7 cellular contexts compared by ENCODE assay signal in the genomic region with DNA sequence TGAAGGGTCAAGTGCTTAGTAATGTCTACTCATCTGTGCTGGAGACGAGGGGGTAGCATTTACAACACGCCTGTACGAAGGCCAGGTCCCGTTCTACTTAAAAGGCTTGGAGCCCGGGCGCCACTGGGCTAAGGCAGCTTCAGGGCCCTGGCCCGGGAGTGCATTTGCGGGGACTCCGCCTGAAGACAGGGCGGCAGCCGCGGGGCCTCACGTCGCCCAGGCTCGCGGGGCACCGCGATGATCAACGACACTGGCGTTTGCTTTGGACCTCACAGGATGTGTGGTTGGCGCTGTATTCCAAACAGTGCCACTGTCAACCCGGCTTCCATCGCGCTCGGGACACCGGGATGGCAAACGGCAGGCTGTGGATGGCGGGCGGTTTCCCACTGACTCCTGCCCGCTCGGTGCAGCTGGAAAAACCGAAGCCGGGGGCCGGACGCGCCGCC. TPM values are rescaled to one million over a fixed set of nuclear protein-coding genes. Genes with fewer than 3 reads are reported as not detected.
DNase-seq lines count a peak whose midpoint lies in the region; ATAC-seq and TF ChIP-seq lines count a peak whose summit lies in the region.

No MANE protein-coding gene starts in this region.

- peaks cover 21% of the 10 kb centered on the region for H3K36me3 Mint-ChIP-seq in activated CD8-positive, alpha-beta T cell treated with anti-CD3 and anti-CD28 coated beads for 36 hours (ENCODE audit: low read depth)
- peaks cover 21% of the 10 kb centered on the region for H3K36me3 Mint-ChIP-seq in effector memory CD8-positive, alpha-beta T cell (ENCODE audit: insufficient read depth)

- no peaks in the 10 kb centered on the region for H3K9me3 Mint-ChIP-seq in activated CD8-positive, alpha-beta T cell treated with anti-CD3 and anti-CD28 coated beads for 36 hours
- H3K9me3 Mint-ChIP-seq in effector memory CD8-positive, alpha-beta T cell, result no peaks in the 10 kb centered on the region

- peak overlapping the region; percentile 89 for H3K9ac ChIP-seq in mesendoderm (ENCODE audit: low read length)
- peak overlapping the region; percentile 80 to 87 for H3K9ac ChIP-seq in stomach smooth muscle (ENCODE audit: low read length in 2 of 2)

- no peaks in the 10 kb centered on the region for H3K9me3 ChIP-seq in stomach smooth muscle (ENCODE audit: control insufficient read depth in 2 of 2, low read length in 2 of 2)

- H3K4ac ChIP-seq in mesendoderm (ENCODE audit: low read depth, low read length), result peak overlapping the region; percentile 41

- peak overlapping the region; percentile 97 for H3K56ac ChIP-seq in mesendoderm (ENCODE audit: low read length)

- WGBS in mesendoderm (ENCODE audit: extremely low coverage, insufficient coverage, low lambda C conversion rate), result no CpG with 5 or more reads among the region's 37 CpGs

- H3K27ac ChIP-seq in mesendoderm (ENCODE audit: low read depth, low read length), result peak overlapping the region; percentile 99
- H3K27ac ChIP-seq in stomach smooth muscle (ENCODE audit: low read length), result peak overlapping the region; percentile 91

- POLR2A ChIA-PET in activated CD8-positive, alpha-beta T cell treated with anti-CD3 and anti-CD28 coated beads for 36 hours (lab: Charles Lee), result interaction anchor here (0.6 to 2.8 kb wide), 5 partner anchors 15 to 117 kb away, joined by 3 to 22 read pairs (median 4); a partner anchor contains a TSS

- ATAC-seq in HG02938 (IDR thresholded peaks at IDR 0.05; ENCODE audit: unreplicated experiment), result peak; percentile 30
- ATAC-seq in activated CD8-positive, alpha-beta T cell treated with anti-CD3 and anti-CD28 coated beads for 36 hours, result peak; percentile 7
- ATAC-seq in effector memory CD8-positive, alpha-beta T cell (replicated peaks), result peak; percentile 18

- peak overlapping the region; percentile 62 for H3K18ac ChIP-seq in mesendoderm (ENCODE audit: low read length)

- peaks cover 29% of the 10 kb centered on the region for H3K79me2 ChIP-seq in mesendoderm (ENCODE audit: control insufficient read depth, insufficient read depth, low read length)

- H3K27me3 ChIP-seq in mesendoderm (ENCODE audit: insufficient read depth, low read length, poor library complexity) (no peaks in the 10 kb centered on the region), stomach smooth muscle (ENCODE audit: control insufficient read depth in 1 of 2, insufficient read depth in 2 of 2, low read length in 2 of 2) (no peaks in the 10 kb centered on the region)

- no peak overlapping the region for H2BK5ac ChIP-seq in mesendoderm (ENCODE audit: low read length)

- H3K4me1 ChIP-seq in mesendoderm (ENCODE audit: control insufficient read depth, low read depth, low read length), result peaks cover 12% of the 10 kb centered on the region
- peaks cover 32% of the 10 kb centered on the region for H3K4me1 ChIP-seq in stomach smooth muscle (ENCODE audit: control insufficient read depth, insufficient read depth, low read length)

- H4K5ac ChIP-seq in mesendoderm (ENCODE audit: low read length), result no peak overlapping the region

- peak; percentile 84 for DNase-seq in NCI-H748 (lab: John Stamatoyannopoulos, UW; ENCODE audit: unreplicated experiment)
- DNase-seq in activated CD8-positive, alpha-beta T cell treated with anti-CD3 and anti-CD28 coated beads for 36 hours, result peak; percentile 67
- DNase-seq in effector memory CD8-positive, alpha-beta T cell, result peak; percentile 33 to 43 (median 39)
- peak; percentile 67 for DNase-seq in mesendoderm

- peak overlapping the region; percentile 82 for H3K4me3 Mint-ChIP-seq in activated CD8-positive, alpha-beta T cell treated with anti-CD3 and anti-CD28 coated beads for 36 hours
- peak overlapping the region; percentile 85 to 89 for H3K4me3 Mint-ChIP-seq in effector memory CD8-positive, alpha-beta T cell

- CTCF ChIA-PET in activated CD8-positive, alpha-beta T cell treated with anti-CD3 and anti-CD28 coated beads for 36 hours (lab: Charles Lee), result interaction anchor here (1.0 kb wide), 1 partner anchor 17 kb away, joined by 3 read pairs; no protein-coding TSS in a partner anchor

- H3K79me1 ChIP-seq in mesendoderm (ENCODE audit: low read length), result peaks cover 14% of the 10 kb centered on the region

- peak overlapping the region; percentile 98 for H3K4me2 ChIP-seq in mesendoderm (ENCODE audit: low read length)

- peak overlapping the region; percentile 58 for H4K8ac ChIP-seq in mesendoderm (ENCODE audit: low read depth, low read length)

- H3K23ac ChIP-seq in mesendoderm (ENCODE audit: low read length), result peak overlapping the region; percentile 29

- intact Hi-C loops in activated CD8-positive, alpha-beta T cell treated with anti-CD3 and anti-CD28 coated beads for 36 hours (cut with micrococcal nuclease), result loop anchor here (5.0 kb wide), 1 partner anchor 80 kb away; a partner anchor contains a TSS

- peak overlapping the region; percentile 95 for H3K27ac Mint-ChIP-seq in activated CD8-positive, alpha-beta T cell treated with anti-CD3 and anti-CD28 coated beads for 36 hours
- peak overlapping the region; percentile 84 to 91 for H3K27ac Mint-ChIP-seq in effector memory CD8-positive, alpha-beta T cell

- H2BK15ac ChIP-seq in mesendoderm (replicated peaks; ENCODE audit: low read depth), result no peak overlapping the region

- H3K4me3 ChIP-seq in mesendoderm (ENCODE audit: low read length) (peak overlapping the region; percentile 72), stomach smooth muscle (ENCODE audit: low read length in 2 of 2) (peak overlapping the region; percentile 73 to 83)

- no peaks in the 10 kb centered on the region for H3K36me3 ChIP-seq in mesendoderm (ENCODE audit: control insufficient read depth, insufficient read depth, low read length)
- H3K36me3 ChIP-seq in stomach smooth muscle (ENCODE audit: control insufficient read depth in 2 of 2, insufficient read depth in 2 of 2, low read length in 2 of 2), result peaks cover 0 to 4% of the 10 kb centered on the region in 2 donors

- peaks cover 24% of the 10 kb centered on the region for H3K4me1 Mint-ChIP-seq in activated CD8-positive, alpha-beta T cell treated with anti-CD3 and anti-CD28 coated beads for 36 hours (ENCODE audit: low read depth)
- peaks cover 21 to 28% of the 10 kb centered on the region in 2 donors for H3K4me1 Mint-ChIP-seq in effector memory CD8-positive, alpha-beta T cell (ENCODE audit: low read depth in 2 of 2)

- no peak overlapping the region for H2BK120ac ChIP-seq in mesendoderm (ENCODE audit: low read depth, low read length)

- H2AK5ac ChIP-seq in mesendoderm (ENCODE audit: low read length), result no peak overlapping the region

- peak; percentile 1; the same call in 2 of the 3 replicates for TF ChIP-seq CTCF in GM12872 (IDR thresholded peaks at IDR 0.05; ENCODE audit: insufficient read depth, low read depth, low read length)
- TF ChIP-seq CTCF in activated CD8-positive, alpha-beta T cell treated with anti-CD3 and anti-CD28 coated beads for 36 hours (IDR thresholded peaks at IDR 0.05), result no peak

- peaks cover 1% of the 10 kb centered on the region for H3K27me3 Mint-ChIP-seq in activated CD8-positive, alpha-beta T cell treated with anti-CD3 and anti-CD28 coated beads for 36 hours
- no peaks in the 10 kb centered on the region for H3K27me3 Mint-ChIP-seq in effector memory CD8-positive, alpha-beta T cell

RNA-seq across cellular contexts. Expression of a gene that starts 1.1 kb away (rescaled TPM):
- 10 to 100 TPM; 50.6 to 51.9 TPM for total RNA-seq in activated CD8-positive, alpha-beta T cell treated with anti-CD3 and anti-CD28 coated beads for 36 hours
- polyA plus RNA-seq in mesendoderm (2013, experiment 1 of 2), result 17.2 TPM
- 17.1 TPM for polyA plus RNA-seq in mesendoderm (2013, experiment 2 of 2)

Comparison
In these comparisons a context has a peak if more than half of its experiments do, and no peak if none do; other contexts are left out.
1. Peak in every context shown above with its lines: DNase-seq, ATAC-seq, H3K4me3 ChIP-seq and H3K27ac ChIP-seq.